1 cellular context compared by ENCODE assay signal in the genomic region with DNA sequence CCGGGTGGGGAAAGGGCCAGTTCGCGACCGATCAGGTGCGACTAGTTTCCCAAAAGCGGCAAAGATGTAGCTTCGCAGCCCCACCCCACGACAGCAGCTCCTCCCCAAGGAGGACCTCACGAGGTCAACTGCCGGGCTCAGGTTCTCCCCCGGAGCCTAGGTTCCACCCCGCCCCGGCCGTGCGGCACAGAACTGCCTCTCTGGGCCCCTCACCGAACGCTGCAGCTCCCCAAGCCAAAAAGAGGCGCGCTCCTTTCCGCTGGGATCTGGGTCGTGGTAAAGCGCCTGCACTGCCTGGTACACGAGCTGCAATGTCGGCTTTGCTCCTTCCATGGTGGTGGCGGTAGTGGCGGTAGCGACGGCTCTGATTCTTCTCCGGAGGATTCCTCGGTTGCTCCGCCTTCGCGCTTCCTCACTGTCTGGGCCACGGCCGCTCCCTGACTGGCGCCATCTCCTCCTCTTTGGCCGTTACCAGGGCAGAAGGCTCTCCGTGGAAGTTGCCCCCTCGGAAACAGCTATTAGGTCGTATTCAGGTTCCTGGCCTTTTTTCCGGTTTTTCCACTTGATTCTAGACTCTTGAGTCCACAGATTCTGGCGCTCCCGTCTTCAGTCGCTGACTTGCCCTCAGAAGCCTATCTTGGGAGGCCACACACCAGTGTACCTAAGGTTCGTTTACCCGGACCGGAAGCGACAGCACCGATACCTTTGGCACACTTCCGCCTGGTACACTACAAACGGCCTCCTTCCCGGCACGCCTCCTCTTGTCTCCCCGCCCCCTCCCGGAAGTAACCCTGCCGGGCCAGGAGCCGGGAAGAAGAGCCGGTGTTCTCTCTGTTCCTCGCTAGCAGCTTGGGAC.
TF ChIP-seq lines count a peak whose summit lies in the region.

A gene (minus strand): TSS at position 674 of the 856 bp plus-strand sequence. CDS start 341 bp downstream, at position 333.

TF ChIP-seq in H1, 55 proteins besides CTCF, POLR2A, EP300 and RAD21 (continued from another document):
- TF ChIP-seq, protein P1, sequence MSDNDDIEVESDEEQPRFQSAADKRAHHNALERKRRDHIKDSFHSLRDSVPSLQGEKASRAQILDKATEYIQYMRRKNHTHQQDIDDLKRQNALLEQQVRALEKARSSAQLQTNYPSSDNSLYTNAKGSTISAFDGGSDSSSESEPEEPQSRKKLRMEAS (IDR thresholded peaks at IDR 0.05): peak; percentile 36; the same call in 1 of the 2 replicates
